ENCODE assay signal across 7 cellular contexts in genomic region chr4:29596228-29596627, GRCh38.
"Had no signal": no experiment of that assay in that cellular context is flagged by ENCODE, and none has a peak within 500 bp of the region (broad histone marks: within the 10 kb centered on the region; RNA-seq: fewer than 3 reads in every experiment).

No MANE protein-coding gene starts in this region.

- DNase-seq: IMR-90, KBM-7, KG1 had no signal

- H3K4me3 ChIP-seq: K562 had no signal

- H3K4me2 ChIP-seq: KMS-11 had no signal

- H3K27ac ChIP-seq: HL-60, KMS-11 had no signal

- ATAC-seq: HepG2, K562 had no signal

- H3K9ac ChIP-seq: KMS-11 had no signal
